13 cellular contexts compared by ENCODE assay signal in genomic region chr2:207993141-207993763, GRCh38. TPM values are rescaled to one million over a fixed set of nuclear protein-coding genes. Genes with fewer than 3 reads are reported as not detected.
DNase-seq lines count a peak whose midpoint lies in the region; ATAC-seq and TF ChIP-seq lines count a peak whose summit lies in the region.
"Had no signal": no experiment of that assay in that cellular context is flagged by ENCODE, and none has a peak within 500 bp of the region (broad histone marks: within the 10 kb centered on the region; RNA-seq: fewer than 3 reads in every experiment).

No MANE protein-coding gene starts in this region.

- DNase-seq in AG09319 (ENCODE audit: extremely low read depth, low read depth): peak; percentile 12
- peak; percentile 31 for DNase-seq in HPDE6-E6E7 (ENCODE audit: extremely low spot score)
- DNase-seq in brain microvascular endothelial cell: peak; percentile 47
- no peak for DNase-seq in GM10266 (ENCODE audit: extremely low spot score)
- DNase-seq in foreskin melanocyte: no peak
- no peak for DNase-seq in SK-N-DZ (ENCODE audit: low spot score)
- no peak for DNase-seq in testis
- DNase-seq: activated CD8-positive, alpha-beta T cell treated with anti-CD3 and anti-CD28 coated beads for 36 hours; CD4-positive, CD25-positive, alpha-beta regulatory T cell; naive thymus-derived CD4-positive, alpha-beta T cell; NCI-H1436 had no signal

- no peaks in the 10 kb centered on the region for H3K9me3 ChIP-seq in testis

- H3K36me3 ChIP-seq in brain microvascular endothelial cell (replicated peaks) (no peaks in the 10 kb centered on the region), testis (ENCODE audit: low read depth, missing control alignments) (no peaks in the 10 kb centered on the region)

- H3K4me3 ChIP-seq in brain microvascular endothelial cell (ENCODE audit: low read depth, low read length) (no peak overlapping the region), testis (no peak overlapping the region)
- H3K4me3 ChIP-seq: SK-N-MC had no signal

- WGBS in testis, 2 donors: 82 to 90% methylated on average over 4 of the region's 4 CpGs

- intact Hi-C loops in testis (cut with DNase I; ENCODE audit: low total_unique reads): no loop called here

- TF ChIP-seq CTCF in AG09319 (IDR thresholded peaks at IDR 0.05; ENCODE audit: low read depth, low read length): no peak
- TF ChIP-seq CTCF in brain microvascular endothelial cell (IDR thresholded peaks at IDR 0.05; ENCODE audit: low read depth, low read length, missing control alignments): no peak
- no peak for TF ChIP-seq CTCF in GM10266 (IDR thresholded peaks at IDR 0.05; ENCODE audit: control insufficient read depth, insufficient read depth, low read depth, missing control alignments)
- TF ChIP-seq CTCF in testis (IDR thresholded peaks at IDR 0.05): no peak

- no peak for TF ChIP-seq POLR2A in testis (IDR thresholded peaks at IDR 0.05)

- no peaks in the 10 kb centered on the region for H3K4me1 ChIP-seq in testis

- in situ Hi-C loops in brain microvascular endothelial cell (cut with HindIII; ENCODE audit: low pct_ligation_motif_present, low sequenced_read_pairs): no loop called here

- peak; percentile 82 for ATAC-seq in GM19438 (IDR thresholded peaks at IDR 0.05; ENCODE audit: low read depth, unreplicated experiment)
- ATAC-seq: activated CD8-positive, alpha-beta T cell treated with anti-CD3 and anti-CD28 coated beads for 36 hours; naive thymus-derived CD4-positive, alpha-beta T cell had no signal

- H3K27ac ChIP-seq in brain microvascular endothelial cell: no peak overlapping the region
- H3K27ac ChIP-seq in testis: no peak overlapping the region
- H3K27ac ChIP-seq: SK-N-MC had no signal

- H3K27me3 ChIP-seq in brain microvascular endothelial cell (replicated peaks) (no peaks in the 10 kb centered on the region), testis (no peaks in the 10 kb centered on the region)

RNA-seq across cellular contexts. Expression of gene PLEKHM3, which starts 32.1 kb away (rescaled TPM):
- 6.6 and 6.9 TPM in 2 replicates for polyA plus RNA-seq in SK-N-DZ (2014; cell fraction: cytosol; rRNA removed)
- polyA plus RNA-seq in SK-N-DZ (2014; cell fraction: nucleus; rRNA removed): 3.1 and 5.9 TPM in 2 replicates
- total RNA-seq in testis: 10 to 100 TPM; 21.9 to 24.6 TPM
- 12.5 TPM for polyA plus RNA-seq in testis (ENCODE audit: insufficient read depth, low read depth, low replicate concordance)

Comparison
In these comparisons a context has a peak if more than half of its experiments do, and no peak if none do; other contexts are left out.
1. DNase-seq: peak in AG09319 (single experiment), HPDE6-E6E7 (single experiment) and brain microvascular endothelial cell (single experiment); none in GM10266 (single experiment), foreskin melanocyte (single experiment), SK-N-DZ (single experiment) and testis (single experiment).